1 cellular context compared by ENCODE assay signal in genomic region chr15:50641318-50641717, GRCh38.
TF ChIP-seq lines count a peak whose summit lies in the region.

No MANE protein-coding gene starts in this region.

TF ChIP-seq in HCT116, 20 proteins besides CTCF, POLR2A, EP300 and RAD21 (continued from another document):
- no peak for TF ChIP-seq MAX (IDR thresholded peaks at IDR 0.05)
